Comparison of ENCODE assay signal across 30 cellular contexts in the genomic region with DNA sequence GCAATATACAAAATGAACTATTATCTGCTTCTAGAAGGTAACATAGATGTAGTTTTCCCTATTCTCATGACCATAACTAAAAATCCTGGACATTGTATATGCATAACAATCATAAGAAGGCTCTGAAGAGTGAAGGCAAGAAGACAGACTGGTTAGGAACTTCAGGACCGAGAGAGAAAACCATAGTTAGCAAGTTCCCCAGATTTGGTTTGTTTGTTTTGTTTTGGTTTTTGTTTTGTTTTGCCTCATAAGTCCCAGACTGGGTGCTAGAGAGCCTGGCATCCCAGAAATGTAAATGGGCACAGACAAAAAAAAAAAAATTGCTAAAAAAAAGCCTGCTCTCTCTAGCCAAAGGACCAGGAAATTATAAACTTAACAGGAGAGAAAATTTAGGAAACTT.
"Had no signal": no experiment of that assay in that cellular context is flagged by ENCODE, and none has a peak within 500 bp of the region (broad histone marks: within the 10 kb centered on the region; RNA-seq: fewer than 3 reads in every experiment).

No MANE protein-coding gene starts in this region.

- H3K4me2 ChIP-seq: neural progenitor cell, smooth muscle cell had no signal

- H3K27ac Mint-ChIP-seq: immature natural killer cell; mesothelial cell of epicardium; natural killer cell; nephron progenitor cell; neural progenitor cell; stimulated activated memory B cell treated with anti-CD40 and anti-IgM and Interleukin-4, amounts not matched to agents 10 μg/mL and 1 μg/mL and 100 μg/mL, for 72 hours had no signal

- DNase-seq: immature natural killer cell; kidney; left colon; left lung; lower lobe of right lung; mammary epithelial cell; mesendoderm; naive B cell; natural killer cell; nephron progenitor cell; occipital lobe; right lobe of liver; stimulated activated CD4-positive, alpha-beta T cell treated with anti-CD3 and anti-CD28 coated beads, Interleukin-1b, Interleukin-23, amount 100 ng/mL, for 48 hours; stimulated activated CD4-positive, alpha-beta T cell treated with anti-CD3 and anti-CD28 coated beads, Interleukin-2, amount 100 ng/mL, for 48 hours; stimulated activated CD4-positive, alpha-beta T cell treated with anti-CD3 and anti-CD28 coated beads, Interleukin-4, amount 100 ng/mL, for 4 hours; stimulated activated CD8-positive, alpha-beta memory T cell treated with anti-CD3 and anti-CD28 coated beads, Interleukin-4, amount 100 ng/mL, for 48 hours; stimulated activated naive CD8-positive, alpha-beta T cell treated with anti-CD3 and anti-CD28 coated beads, Interleukin-15, Interleukin-2, amounts not matched to agents 100 U/mL and 50 U/mL, for 24 hours; stomach; testis; thyroid gland; transverse colon; upper lobe of left lung had no signal

- H3K9me3 ChIP-seq: lower lobe of right lung, neutrophil, right lobe of liver, testis, thyroid gland, upper lobe of left lung, vagina had no signal

- H3K4me1 ChIP-seq: left lung, lower lobe of right lung, neural progenitor cell, parathyroid adenoma, right atrium auricular region, right lobe of liver, stomach, testis, thyroid gland, transverse colon, upper lobe of left lung, vagina had no signal

- H3K4me3 ChIP-seq: left lung, lower lobe of right lung, neural progenitor cell, right atrium auricular region, right lobe of liver, smooth muscle cell, stomach, testis, thyroid gland, transverse colon, upper lobe of left lung, vagina had no signal

- H3K4me3 Mint-ChIP-seq: immature natural killer cell; mesothelial cell of epicardium; naive B cell; natural killer cell; nephron progenitor cell; neural progenitor cell; stimulated activated memory B cell treated with anti-CD40 and anti-IgM and Interleukin-4, amounts not matched to agents 10 μg/mL and 1 μg/mL and 100 μg/mL, for 72 hours had no signal

- H3K36me3 ChIP-seq: left lung, lower lobe of right lung, neural progenitor cell, neutrophil, right atrium auricular region, right lobe of liver, stomach, thyroid gland, transverse colon, upper lobe of left lung, vagina had no signal

- H3K36me3 Mint-ChIP-seq: immature natural killer cell, neural progenitor cell had no signal

- ATAC-seq: left colon; left lung; lower lobe of right lung; natural killer cell; right lobe of liver; stimulated activated memory B cell treated with anti-CD40 and anti-IgM and Interleukin-4, amounts not matched to agents 10 μg/mL and 1 μg/mL and 100 μg/mL, for 72 hours; stimulated activated naive CD8-positive, alpha-beta T cell treated with anti-CD3 and anti-CD28 coated beads, Interleukin-15, Interleukin-2, amounts not matched to agents 100 U/mL and 50 U/mL, for 24 hours had no signal

- H3K79me2 ChIP-seq: parathyroid adenoma had no signal

- H3K27me3 ChIP-seq: left lung, neural progenitor cell, neutrophil, right atrium auricular region, right lobe of liver, stomach, testis, thyroid gland, transverse colon, upper lobe of left lung, vagina had no signal

- H2AFZ ChIP-seq: neural progenitor cell, parathyroid adenoma had no signal

- H3K27ac ChIP-seq: left lung, lower lobe of right lung, neural progenitor cell, neutrophil, parathyroid adenoma, right atrium auricular region, right lobe of liver, stomach, testis, thyroid gland, transverse colon, upper lobe of left lung, vagina had no signal

- H3K4me1 Mint-ChIP-seq: immature natural killer cell, mesothelial cell of epicardium, naive B cell, natural killer cell, nephron progenitor cell, neural progenitor cell had no signal
